Comparison of ENCODE assay signal across 6 cellular contexts in genomic region chr11:80487952-80488351, GRCh38.
"Had no signal": no experiment of that assay in that cellular context is flagged by ENCODE, and none has a peak within 500 bp of the region (broad histone marks: within the 10 kb centered on the region; RNA-seq: fewer than 3 reads in every experiment).

No MANE protein-coding gene starts in this region.

- H3K9ac ChIP-seq: KMS-11 had no signal

- H3K4me2 ChIP-seq: KMS-11 had no signal

- H3K27ac ChIP-seq: HL-60, KMS-11 had no signal

- FAIRE-seq: HTR-8/SVneo had no signal

- DNase-seq: IMR-90, KBM-7, KG1 had no signal
